Comparison of ENCODE assay signal across 11 cellular contexts in the genomic region with DNA sequence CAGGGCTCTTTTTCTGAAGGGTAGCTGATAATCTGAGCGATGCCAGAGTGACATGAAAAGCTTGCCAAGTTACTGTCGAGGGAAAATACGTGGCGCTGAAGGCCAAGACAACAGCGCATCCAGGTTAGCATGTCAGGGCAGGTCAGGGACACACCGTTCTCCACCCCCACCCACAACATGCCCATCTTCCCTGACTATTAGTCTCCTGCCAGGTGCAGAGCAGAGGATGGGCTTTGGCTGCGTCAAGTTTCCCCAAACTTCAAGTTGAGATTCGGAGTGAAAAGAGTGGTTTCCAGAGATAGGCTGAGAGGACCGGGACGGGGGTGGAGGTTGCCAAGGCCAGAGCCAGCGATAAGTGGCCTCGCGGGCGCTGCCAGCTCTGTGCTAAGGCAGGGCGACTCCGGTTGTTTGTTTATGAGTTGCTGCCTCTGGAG. TPM values are rescaled to one million over a fixed set of nuclear protein-coding genes. Genes with fewer than 3 reads are reported as not detected.
DNase-seq lines count a peak whose midpoint lies in the region; ATAC-seq and TF ChIP-seq lines count a peak whose summit lies in the region.
"Had no signal": no experiment of that assay in that cellular context is flagged by ENCODE, and none has a peak within 500 bp of the region (broad histone marks: within the 10 kb centered on the region; RNA-seq: fewer than 3 reads in every experiment).

No MANE protein-coding gene starts in this region.

- peak overlapping the region; percentile 98 for H3K4me3 ChIP-seq in PC-3 (ENCODE audit: low read length)
- H3K4me3 ChIP-seq in cardiac muscle cell = peak overlapping the region; percentile 44
- no peak overlapping the region for H3K4me3 ChIP-seq in parathyroid adenoma (ENCODE audit: low read depth, low read length)

- no peaks in the 10 kb centered on the region for H3K36me3 Mint-ChIP-seq in activated T-helper 2 cell treated with anti-CD3 and anti-CD28 coated beads, Interferon-gamma antibody, Interleukin-2, Interleukin-4, amounts not matched to agents 10 μg/mL and 5 μg/mL and 100 μg/mL, durations not matched to agents 14 hours and 24 hours and 36 hours (ENCODE audit: low read depth)
- H3K36me3 Mint-ChIP-seq: IgD-negative memory B cell had no signal

- H3K4me1 ChIP-seq in PC-3 (ENCODE audit: insufficient read depth, low read length) (peaks cover 53% of the 10 kb centered on the region), cardiac muscle cell (ENCODE audit: low read depth) (no peaks in the 10 kb centered on the region), parathyroid adenoma (no peaks in the 10 kb centered on the region)

- H3K27me3 Mint-ChIP-seq in activated T-helper 2 cell treated with anti-CD3 and anti-CD28 coated beads, Interferon-gamma antibody, Interleukin-2, Interleukin-4, amounts not matched to agents 10 μg/mL and 5 μg/mL and 100 μg/mL, durations not matched to agents 14 hours and 24 hours and 36 hours (ENCODE audit: low read depth) = peaks cover 49% of the 10 kb centered on the region

- H3K9me2 ChIP-seq in PC-3 (replicated peaks; ENCODE audit: low read length) = no peaks in the 10 kb centered on the region

- H3K9me3 Mint-ChIP-seq in activated T-helper 2 cell treated with anti-CD3 and anti-CD28 coated beads, Interferon-gamma antibody, Interleukin-2, Interleukin-4, amounts not matched to agents 10 μg/mL and 5 μg/mL and 100 μg/mL, durations not matched to agents 14 hours and 24 hours and 36 hours = no peaks in the 10 kb centered on the region
- H3K9me3 Mint-ChIP-seq: IgD-negative memory B cell had no signal

- BruUV-seq in PC-3 (replicated peaks; lab: Mats Ljungman, UMichigan) = no TSS peak

- H3K9me3 ChIP-seq in PC-3 (ENCODE audit: low read length) (no peaks in the 10 kb centered on the region), cardiac muscle cell (ENCODE audit: low read depth) (no peaks in the 10 kb centered on the region), parathyroid adenoma (ENCODE audit: control insufficient read depth, low read length) (no peaks in the 10 kb centered on the region)

- no peak overlapping the region for H3K4me3 Mint-ChIP-seq in activated T-helper 2 cell treated with anti-CD3 and anti-CD28 coated beads, Interferon-gamma antibody, Interleukin-2, Interleukin-4, amounts not matched to agents 10 μg/mL and 5 μg/mL and 100 μg/mL, durations not matched to agents 14 hours and 24 hours and 36 hours (ENCODE audit: low read depth)
- H3K4me3 Mint-ChIP-seq: IgD-negative memory B cell had no signal

- no peak overlapping the region for H3K27ac Mint-ChIP-seq in activated T-helper 2 cell treated with anti-CD3 and anti-CD28 coated beads, Interferon-gamma antibody, Interleukin-2, Interleukin-4, amounts not matched to agents 10 μg/mL and 5 μg/mL and 100 μg/mL, durations not matched to agents 14 hours and 24 hours and 36 hours
- H3K27ac Mint-ChIP-seq: activated T-cell treated with anti-CD3 and anti-CD28 coated beads, Interleukin-2, amount 50 U/mL, for 72 hours; IgD-negative memory B cell had no signal

- peak; percentile 11 for ATAC-seq in PC-3
- ATAC-seq: activated T-cell treated with anti-CD3 and anti-CD28 coated beads, Interleukin-2, amount 50 U/mL, for 72 hours had no signal

- H3K27ac ChIP-seq in PC-3 (ENCODE audit: low read length) (peak overlapping the region; percentile 63), cardiac muscle cell (no peak overlapping the region), parathyroid adenoma (no peak overlapping the region)

- no peaks in the 10 kb centered on the region for H3F3A ChIP-seq in PC-3 (ENCODE audit: low read length, unreplicated experiment)

- H3K27me3 ChIP-seq in PC-3 (ENCODE audit: low read length) = no peaks in the 10 kb centered on the region
- H3K27me3 ChIP-seq in cardiac muscle cell = peaks cover 79% of the 10 kb centered on the region
- H3K27me3 ChIP-seq in parathyroid adenoma (ENCODE audit: control insufficient read depth, insufficient read depth, low read length) = no peaks in the 10 kb centered on the region

- DNase-seq in D341Med (ENCODE audit: low spot score) (peak; percentile 45), PC-3 (peak; percentile 54), cardiac muscle cell (ENCODE audit: low read depth in 1 of 2, low spot score in 1 of 2) (no peak), HPDE6-E6E7 (ENCODE audit: extremely low spot score) (no peak), KG1 (lab: John Stamatoyannopoulos, UW) (no peak)
- DNase-seq in activated T-helper 2 cell treated with anti-CD3 and anti-CD28 coated beads, Interferon-gamma antibody, Interleukin-2, Interleukin-4, amounts not matched to agents 10 μg/mL and 5 μg/mL and 100 μg/mL, durations not matched to agents 14 hours and 24 hours and 36 hours (ENCODE audit: low spot score) = no peak
- DNase-seq in activated CD4-positive, CD25-positive, alpha-beta regulatory T cell treated with anti-CD3 and anti-CD28 coated beads, Interleukin-2, amount 50 U/mL, for 72 hours = no peak
- DNase-seq: activated T-cell treated with anti-CD3 and anti-CD28 coated beads, Interleukin-2, amount 50 U/mL, for 72 hours; foreskin melanocyte had no signal

- peak overlapping the region; percentile 82 for H2AFZ ChIP-seq in PC-3 (ENCODE audit: low read length)
- H2AFZ ChIP-seq in parathyroid adenoma = no peak overlapping the region

- POLR2A ChIA-PET in PC-3 (lab: Charles Lee; ENCODE audit: unreplicated experiment) = interaction anchor here (0.9 kb wide), 1 partner anchor 22 kb away, joined by 3 read pairs; no protein-coding TSS in a partner anchor

- H3K36me3 ChIP-seq in PC-3 (ENCODE audit: low read depth, low read length) (no peaks in the 10 kb centered on the region), cardiac muscle cell (no peaks in the 10 kb centered on the region), parathyroid adenoma (ENCODE audit: control insufficient read depth, insufficient read depth, low read length) (no peaks in the 10 kb centered on the region)

- no peak for TF ChIP-seq CTCF in PC-3 (conservative IDR thresholded peaks at IDR 0.05; ENCODE audit: low read depth, low read length)
- no peak for TF ChIP-seq CTCF in cardiac muscle cell (IDR thresholded peaks at IDR 0.05; ENCODE audit: low read depth, low read length)
- TF ChIP-seq CTCF in parathyroid adenoma (IDR thresholded peaks at IDR 0.05) = no peak

- CTCF ChIA-PET in PC-3 (lab: Charles Lee) = interaction anchor here (0.6 kb wide), 1 partner anchor 12 kb away, joined by 3 read pairs; no protein-coding TSS in a partner anchor

- H3K79me2 ChIP-seq in PC-3 (ENCODE audit: low read length) (peaks cover 100% of the 10 kb centered on the region), parathyroid adenoma (no peaks in the 10 kb centered on the region)

- peak overlapping the region; percentile 79 for H3K9ac ChIP-seq in PC-3 (ENCODE audit: low read length)
- no peak overlapping the region for H3K9ac ChIP-seq in parathyroid adenoma

- H3K4me2 ChIP-seq in PC-3 (ENCODE audit: low read length) = peak overlapping the region; percentile 82
- peak overlapping the region; percentile 80 for H3K4me2 ChIP-seq in parathyroid adenoma (ENCODE audit: low read length)

- intact Hi-C loops in PC-3 (cut with micrococcal nuclease) = no loop called here
- intact Hi-C loops in activated T-helper 2 cell treated with anti-CD3 and anti-CD28 coated beads, Interferon-gamma antibody, Interleukin-2, Interleukin-4, amounts not matched to agents 10 μg/mL and 5 μg/mL and 100 μg/mL, durations not matched to agents 14 hours and 24 hours and 36 hours (cut with micrococcal nuclease) = no loop called here

- H4K20me1 ChIP-seq in PC-3 (ENCODE audit: low read length) = no peaks in the 10 kb centered on the region

- no peaks in the 10 kb centered on the region for H3K4me1 Mint-ChIP-seq in activated T-helper 2 cell treated with anti-CD3 and anti-CD28 coated beads, Interferon-gamma antibody, Interleukin-2, Interleukin-4, amounts not matched to agents 10 μg/mL and 5 μg/mL and 100 μg/mL, durations not matched to agents 14 hours and 24 hours and 36 hours (ENCODE audit: low read depth)

RNA-seq across cellular contexts. Expression of gene TRHDE, which starts 1.7 kb away (rescaled TPM):
- total RNA-seq in PC-3 (2014; rRNA removed) (16.5 and 17.7 TPM in 2 replicates), cardiac muscle cell (0.11 TPM in 1 of 2 replicates, not detected in the other)
- not detected in 2 replicates for polyA plus RNA-seq in cardiac muscle cell
- total RNA-seq in activated T-helper 2 cell treated with anti-CD3 and anti-CD28 coated beads, Interferon-gamma antibody, Interleukin-2, Interleukin-4, amounts not matched to agents 10 μg/mL and 5 μg/mL and 100 μg/mL, durations not matched to agents 14 hours and 24 hours and 36 hours = not detected in 2 replicates
- total RNA-seq: activated T-cell treated with anti-CD3 and anti-CD28 coated beads, Interleukin-2, amount 50 U/mL, for 72 hours had no signal
- polyA plus RNA-seq: IgD-negative memory B cell had no signal

Comparison
In these comparisons a context has a peak if more than half of its experiments do, and no peak if none do; other contexts are left out.
1. DNase-seq: peak in D341Med (single experiment) and PC-3 (single experiment); none in cardiac muscle cell (0 of 2), HPDE6-E6E7 (single experiment), KG1 (single experiment), activated T-helper 2 cell treated with anti-CD3 and anti-CD28 coated beads, Interferon-gamma antibody, Interleukin-2, Interleukin-4, amounts not matched to agents 10 μg/mL and 5 μg/mL and 100 μg/mL, durations not matched to agents 14 hours and 24 hours and 36 hours (single experiment) and activated CD4-positive, CD25-positive, alpha-beta regulatory T cell treated with anti-CD3 and anti-CD28 coated beads, Interleukin-2, amount 50 U/mL, for 72 hours (single experiment).
2. RNA of gene TRHDE, which starts 1.7 kb away (total RNA-seq): 16.5 to 17.7 TPM in PC-3; 0.11 TPM in cardiac muscle cell and not detected in activated T-helper 2 cell treated with anti-CD3 and anti-CD28 coated beads, Interferon-gamma antibody, Interleukin-2, Interleukin-4, amounts not matched to agents 10 μg/mL and 5 μg/mL and 100 μg/mL, durations not matched to agents 14 hours and 24 hours and 36 hours; every median in the first group is over 10 times any median in the second.